ENCODE assay signal across 13 cellular contexts in the genomic region with DNA sequence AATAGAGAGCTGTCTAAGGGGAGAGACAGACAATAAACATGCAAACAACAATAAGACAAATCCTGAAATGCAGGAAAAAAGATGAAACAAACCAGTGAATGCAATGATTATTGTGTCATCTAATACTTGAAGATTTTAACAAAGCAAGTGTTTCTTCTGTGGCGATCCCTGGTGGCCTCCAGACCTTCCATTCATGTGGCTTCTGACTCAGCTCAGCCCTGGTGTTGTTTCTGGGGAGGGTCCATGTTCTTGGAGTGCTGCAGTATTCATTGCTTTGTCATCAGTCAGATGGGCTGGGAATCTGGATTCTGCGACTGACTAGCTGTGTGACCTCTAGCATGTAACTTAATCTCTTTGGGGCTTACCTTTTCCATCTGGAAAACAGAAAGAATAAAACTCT. TPM values are rescaled to one million over a fixed set of nuclear protein-coding genes. Genes with fewer than 3 reads are reported as not detected.
DNase-seq lines count a peak whose midpoint lies in the region; ATAC-seq and TF ChIP-seq lines count a peak whose summit lies in the region.
"Had no signal": no experiment of that assay in that cellular context is flagged by ENCODE, and none has a peak within 500 bp of the region (broad histone marks: within the 10 kb centered on the region; RNA-seq: fewer than 3 reads in every experiment).

No MANE protein-coding gene starts in this region.

- peak; percentile 45 for DNase-seq in Calu3
- DNase-seq in RPMI7951 (ENCODE audit: low read depth) = peak; percentile 77
- peak; percentile 77 for DNase-seq in choroid plexus epithelial cell (ENCODE audit: low read depth)
- DNase-seq in osteoblast (ENCODE audit: insufficient read length, low spot score, missing footprints) = peak; percentile 98
- no peak for DNase-seq in COLO668 (lab: John Stamatoyannopoulos, UW; ENCODE audit: unreplicated experiment)
- no peak for DNase-seq in GF-D8 (lab: John Stamatoyannopoulos, UW)
- DNase-seq: uterus had no signal

- no peaks in the 10 kb centered on the region for H3K27me3 Mint-ChIP-seq in Calu3 (ENCODE audit: unreplicated experiment)

- no TSS peak for BruUV-seq in Calu3 (replicated peaks; lab: Mats Ljungman, UMichigan)

- peaks cover 48% of the 10 kb centered on the region for H3K27me3 ChIP-seq in osteoblast (ENCODE audit: insufficient read depth, low read length)

- no peaks in the 10 kb centered on the region for H3K9me3 ChIP-seq in osteoblast (ENCODE audit: low read depth, low read length)
- H3K9me3 ChIP-seq: uterus had no signal

- H3K4me3 Mint-ChIP-seq in Calu3 (ENCODE audit: low read depth, unreplicated experiment) = peak overlapping the region; percentile 91

- no peak overlapping the region for H3K27ac ChIP-seq in osteoblast (ENCODE audit: low read depth, low read length)
- H3K27ac ChIP-seq: coronary artery, uterus had no signal

- ATAC-seq in HG03108 (IDR thresholded peaks at IDR 0.05; ENCODE audit: unreplicated experiment) (no peak), HG02759 (IDR thresholded peaks at IDR 0.05; ENCODE audit: unreplicated experiment) (no peak)
- ATAC-seq: sciatic nerve had no signal

- intact Hi-C loops in Calu3 (cut with micrococcal nuclease; ENCODE audit: unreplicated experiment) = no loop called here

- H3K9me3 Mint-ChIP-seq in Calu3 (ENCODE audit: low read depth, unreplicated experiment) = peaks cover 3% of the 10 kb centered on the region

- peaks cover 3% of the 10 kb centered on the region for H4K20me1 ChIP-seq in osteoblast (ENCODE audit: insufficient read depth, low read length)

- H3K36me3 ChIP-seq in osteoblast (ENCODE audit: insufficient read depth, low read length) = no peaks in the 10 kb centered on the region
- H3K36me3 ChIP-seq: uterus had no signal

- peaks cover 34% of the 10 kb centered on the region for H3K36me3 Mint-ChIP-seq in Calu3 (ENCODE audit: insufficient read depth, unreplicated experiment)

- peak overlapping the region; percentile 6 for H3K4me2 ChIP-seq in osteoblast (ENCODE audit: insufficient read depth, low read length)

- no peak for TF ChIP-seq CTCF in Calu3 (IDR thresholded peaks at IDR 0.05; ENCODE audit: unreplicated experiment)
- no peak for TF ChIP-seq CTCF in choroid plexus epithelial cell (conservative IDR thresholded peaks at IDR 0.05; ENCODE audit: low read depth, low read length)
- no peak for TF ChIP-seq CTCF in osteoblast (IDR thresholded peaks at IDR 0.05; ENCODE audit: extremely low read depth, low read depth, low read length)

- no peak overlapping the region for H2AFZ ChIP-seq in osteoblast (ENCODE audit: low read length)

- H3K4me3 ChIP-seq in choroid plexus epithelial cell (ENCODE audit: low read depth, low read length) (no peak overlapping the region), osteoblast (ENCODE audit: insufficient read depth, low read length) (no peak overlapping the region)
- H3K4me3 ChIP-seq: coronary artery, uterus had no signal

- H3K4me1 ChIP-seq in osteoblast (ENCODE audit: insufficient read depth, low read length) = peaks cover 29% of the 10 kb centered on the region

- H3K27ac Mint-ChIP-seq in Calu3 (ENCODE audit: unreplicated experiment) = peak overlapping the region; percentile 98
- H3K27ac Mint-ChIP-seq: CD14-positive monocyte had no signal

- H3K79me2 ChIP-seq in osteoblast (ENCODE audit: insufficient read depth, low read length) = no peaks in the 10 kb centered on the region

- CTCF ChIA-PET in Calu3 (lab: Charles Lee) = interaction anchor here (2.5 kb wide), 1 partner anchor 158 kb away, joined by 7 read pairs; no protein-coding TSS in a partner anchor

- H3K4me1 Mint-ChIP-seq in Calu3 (ENCODE audit: low read depth, unreplicated experiment) = peaks cover 49% of the 10 kb centered on the region

RNA-seq across cellular contexts. Expression of a gene that starts 1.5 kb away (rescaled TPM):
- total RNA-seq in Calu3 (2022) (1.7 and 2.5 TPM in 2 replicates), osteoblast (not detected in 2 replicates)
- total RNA-seq in RPMI7951 (2014; rRNA removed; shearing (Covaris generic)) = not detected in 2 replicates
- total RNA-seq: H4, uterus had no signal

RNA-seq across cellular contexts. Expression of a gene that starts 9.5 kb away (rescaled TPM):
- total RNA-seq in Calu3 (2022) (0.19 and 1.2 TPM in 2 replicates), osteoblast (not detected in 2 replicates)
- total RNA-seq in RPMI7951 (2014; rRNA removed; shearing (Covaris generic)) = not detected in 2 replicates

RNA-seq across cellular contexts. Expression of a gene that starts 12.4 kb away (rescaled TPM):
- not detected in 2 replicates for total RNA-seq in Calu3 (2022)
- total RNA-seq in RPMI7951 (2014; rRNA removed; shearing (Covaris generic)) = not detected in 2 replicates
- not detected in 2 replicates for total RNA-seq in osteoblast
- total RNA-seq: H4, sciatic nerve, uterus had no signal

RNA-seq across cellular contexts. Expression of a gene that starts 35.9 kb away (rescaled TPM):
- total RNA-seq in Calu3 (2022) = not detected in 2 replicates
- not detected in 2 replicates for total RNA-seq in RPMI7951 (2014; rRNA removed; shearing (Covaris generic))
- not detected in 2 replicates for total RNA-seq in osteoblast
- total RNA-seq: H4, sciatic nerve had no signal

RNA-seq across cellular contexts. Expression of a gene that starts 50.8 kb away (rescaled TPM):
- total RNA-seq in Calu3 (2022) = 20.2 and 25.7 TPM in 2 replicates
- total RNA-seq in RPMI7951 (2014; rRNA removed; shearing (Covaris generic)) = 4.6 and 5.5 TPM in 2 replicates
- 1.1 and 1.2 TPM in 2 replicates for total RNA-seq in osteoblast

Comparison
In these comparisons a context has a peak if more than half of its experiments do, and no peak if none do; other contexts are left out.
1. DNase-seq: peak in Calu3 (single experiment), RPMI7951 (single experiment), choroid plexus epithelial cell (single experiment) and osteoblast (single experiment); none in COLO668 (single experiment) and GF-D8 (single experiment).